9 cellular contexts compared by ENCODE assay signal in genomic region chr7:100745184-100745583, GRCh38. TPM values are rescaled to one million over a fixed set of nuclear protein-coding genes. Genes with fewer than 3 reads are reported as not detected.
DNase-seq lines count a peak whose midpoint lies in the region; ATAC-seq and TF ChIP-seq lines count a peak whose summit lies in the region.
"Had no signal": no experiment of that assay in that cellular context is flagged by ENCODE, and none has a peak within 500 bp of the region (broad histone marks: within the 10 kb centered on the region; RNA-seq: fewer than 3 reads in every experiment).

No MANE protein-coding gene starts in this region.

- peak overlapping the region in 8 of 10 donors; percentile 19 to 49 (median 38) for H3K4me3 ChIP-seq in heart right ventricle
- H3K4me3 ChIP-seq in skeletal muscle cell (ENCODE audit: low read depth, low read length): peak overlapping the region; percentile 39

- intact Hi-C loops in heart right ventricle (cut with DNase I): no loop called here

- no peaks in the 10 kb centered on the region for H3K36me3 ChIP-seq in heart right ventricle

- ATAC-seq in heart right ventricle (peak in 6 of 8 donors; percentile 17 to 82 (median 71)), HG02885 (IDR thresholded peaks at IDR 0.05; ENCODE audit: poor library complexity, unreplicated experiment) (no peak), GM18517 (IDR thresholded peaks at IDR 0.05; ENCODE audit: unreplicated experiment) (no peak)

- peak; percentile 4 for DNase-seq in activated CD4-positive, alpha-beta T cell treated with anti-CD3 and anti-CD28 coated beads, Interleukin-2, amount 50 U/mL, for 1 hour
- DNase-seq in activated CD4-positive, alpha-beta T cell treated with anti-CD3 and anti-CD28 coated beads for 48 hours: no peak
- peak; percentile 22 for DNase-seq in activated naive CD4-positive, alpha-beta T cell treated with anti-CD3 and anti-CD28 coated beads, Interleukin-2, amount 50 U/mL, for 16 hours
- DNase-seq in heart right ventricle (peak; percentile 21 to 45), skeletal muscle cell (ENCODE audit: low read depth) (no peak)
- no peak for DNase-seq in stimulated activated CD4-positive, alpha-beta T cell treated with anti-CD3 and anti-CD28 coated beads, Interleukin-12 subunit alpha, Interleukin-12 subunit beta, amount 100 ng/mL, for 4 hours

- peaks cover 0 to 51% (median 42%) of the 10 kb centered on the region in 7 donors for H3K27me3 ChIP-seq in heart right ventricle

- WGBS in heart right ventricle, 2 donors: 3 to 27% methylated on average over 23 to 28 of the region's 28 CpGs

- TF ChIP-seq CTCF in heart right ventricle (IDR thresholded peaks at IDR 0.05): no peak

- no peaks in the 10 kb centered on the region for H3K9me3 ChIP-seq in heart right ventricle

- no peak overlapping the region for H3K27ac ChIP-seq in heart right ventricle

- H3K4me1 ChIP-seq in heart right ventricle: no peaks in the 10 kb centered on the region

RNA-seq across cellular contexts. Expression of gene ZAN, which starts 11.8 kb away (rescaled TPM):
- total RNA-seq in heart right ventricle: not detected
- not detected for polyA plus RNA-seq in heart right ventricle
- total RNA-seq: T-helper 2 cell treated with Interferon-gamma antibody and Interleukin-4, amounts not matched to agents 100 ng/mL and 5 ng/mL, for 36 hours had no signal

RNA-seq across cellular contexts. Expression of gene EPO, which starts 24.9 kb away (rescaled TPM):
- total RNA-seq in heart right ventricle: under 1 TPM in 1 of 10 donors, not detected in 9; 0.23 TPM
- polyA plus RNA-seq in heart right ventricle: not detected
- total RNA-seq: T-helper 2 cell treated with Interferon-gamma antibody and Interleukin-4, amounts not matched to agents 100 ng/mL and 5 ng/mL, for 36 hours had no signal

RNA-seq across cellular contexts. Expression of gene POP7, which starts 39.3 kb away (rescaled TPM):
- total RNA-seq in heart right ventricle: 10 to 100 TPM; 23.2 to 34.9 (median 25.3) TPM
- polyA plus RNA-seq in heart right ventricle: 10 to 100 TPM; 35.5 to 71.5 TPM

RNA-seq across cellular contexts. Expression of gene GIGYF1, which starts 51.1 kb away (rescaled TPM):
- 10 to 100 TPM; 20.5 to 33.9 (median 24.2) TPM for total RNA-seq in heart right ventricle
- polyA plus RNA-seq in heart right ventricle: 10 to 100 TPM in 1 of 2 donors, 1 to 10 TPM in 1; 9.4 to 47.3 TPM

Comparison
In these comparisons a context has a peak if more than half of its experiments do, and no peak if none do; other contexts are left out.
1. DNase-seq: peak in activated CD4-positive, alpha-beta T cell treated with anti-CD3 and anti-CD28 coated beads, Interleukin-2, amount 50 U/mL, for 1 hour (single experiment), activated naive CD4-positive, alpha-beta T cell treated with anti-CD3 and anti-CD28 coated beads, Interleukin-2, amount 50 U/mL, for 16 hours (single experiment) and heart right ventricle (2 of 2); none in activated CD4-positive, alpha-beta T cell treated with anti-CD3 and anti-CD28 coated beads for 48 hours (single experiment), skeletal muscle cell (single experiment) and stimulated activated CD4-positive, alpha-beta T cell treated with anti-CD3 and anti-CD28 coated beads, Interleukin-12 subunit alpha, Interleukin-12 subunit beta, amount 100 ng/mL, for 4 hours (single experiment).
2. ATAC-seq: peak in heart right ventricle (6 of 8); none in HG02885 (single experiment) and GM18517 (single experiment).